Comparison of ENCODE assay signal across 21 cellular contexts in genomic region chr19:35883920-35884319, GRCh38. TPM values are rescaled to one million over a fixed set of nuclear protein-coding genes. Genes with fewer than 3 reads are reported as not detected.
DNase-seq lines count a peak whose midpoint lies in the region; ATAC-seq and TF ChIP-seq lines count a peak whose summit lies in the region.
"Had no signal": no experiment of that assay in that cellular context is flagged by ENCODE, and none has a peak within 500 bp of the region (broad histone marks: within the 10 kb centered on the region; RNA-seq: fewer than 3 reads in every experiment).

No MANE protein-coding gene starts in this region.

- H3K4me1 ChIP-seq in GM23338 (ENCODE audit: insufficient read depth) = peaks cover 5% of the 10 kb centered on the region; the same call in 1 of the 2 replicates
- H3K4me1 ChIP-seq: SJSA1 had no signal

- no peak overlapping the region for H3K4me3 Mint-ChIP-seq in activated T-cell treated with anti-CD3 and anti-CD28 coated beads, Interleukin-2, amount 50 U/mL, for 4 hours
- no peak overlapping the region for H3K4me3 Mint-ChIP-seq in GM23338

- no peaks in the 10 kb centered on the region for H3K9me3 Mint-ChIP-seq in activated T-cell treated with anti-CD3 and anti-CD28 coated beads, Interleukin-2, amount 50 U/mL, for 4 hours
- H3K9me3 Mint-ChIP-seq in GM23338 = no peaks in the 10 kb centered on the region

- TF ChIP-seq CTCF in GM23338 (conservative IDR thresholded peaks at IDR 0.05; ENCODE audit: low read depth in 2 of 2) = no peak

- peak; percentile 37 for TF ChIP-seq POLR2A in GM19193 (IDR thresholded peaks at IDR 0.05; ENCODE audit: extremely low read depth, insufficient read depth, insufficient read length)

- peak; percentile 21 for DNase-seq in activated T-cell treated with anti-CD3 and anti-CD28 coated beads, Interleukin-2, amount 50 U/mL, for 4 hours
- DNase-seq in activated T-cell treated with anti-CD3 and anti-CD28 coated beads, Interleukin-2, amount 50 U/mL, for 48 hours = no peak
- DNase-seq in cerebellar cortex (ENCODE audit: low spot score) (peak; percentile 17), NCI-H1417 treated with DMSO at 0.1 percent for 48 hours (lab: John Stamatoyannopoulos, UW) (no peak), GM23338 (ENCODE audit: low spot score) (no peak)
- DNase-seq: Calu3; DMS79; GOT3; NCI-H1048; NCI-H1694; NCI-H2107; NCI-H345; NCI-H69; NK-92 treated with Interleukin-12 subunit alpha and Interleukin-12 subunit beta, amount 100 ng/mL, for 24 hours; OCI-M1; RPMI8226 had no signal

- no peak overlapping the region for H3K27ac ChIP-seq in GM23338 (ENCODE audit: low read depth)
- H3K27ac ChIP-seq: HL-60, SJSA1 had no signal

- H4K20me1 ChIP-seq in GM23338 (replicated peaks; ENCODE audit: insufficient read depth) = no peaks in the 10 kb centered on the region; the same call in none of the 2 replicates

- 0 out of 2 replicates have a peak, but pooled peaks cover under 1% of the 10 kb centered on the region for H3K27me3 ChIP-seq in GM23338 (ENCODE audit: insufficient read depth)

- H3K4me2 ChIP-seq in GM23338 = no peak overlapping the region

- no peaks in the 10 kb centered on the region for H3K9me2 ChIP-seq in GM23338 (ENCODE audit: insufficient read depth)

- no peaks in the 10 kb centered on the region for H3K79me2 ChIP-seq in GM23338 (replicated peaks; ENCODE audit: insufficient read depth)

- H3K27me3 Mint-ChIP-seq in activated T-cell treated with anti-CD3 and anti-CD28 coated beads, Interleukin-2, amount 50 U/mL, for 4 hours (ENCODE audit: low read depth) = peaks cover 16% of the 10 kb centered on the region
- H3K27me3 Mint-ChIP-seq in GM23338 (ENCODE audit: insufficient read depth, low read depth, poor library complexity) = peaks cover 16% of the 10 kb centered on the region

- H3K36me3 Mint-ChIP-seq in activated T-cell treated with anti-CD3 and anti-CD28 coated beads, Interleukin-2, amount 50 U/mL, for 4 hours (ENCODE audit: insufficient read depth) = peaks cover 13% of the 10 kb centered on the region
- peaks cover 25% of the 10 kb centered on the region for H3K36me3 Mint-ChIP-seq in GM23338 (ENCODE audit: low read depth)

- no peak overlapping the region for H2AFZ ChIP-seq in GM23338

- H3K36me3 ChIP-seq in GM23338 (ENCODE audit: insufficient read depth) = 0 out of 2 replicates have a peak, but pooled peaks cover 3% of the 10 kb centered on the region

- ATAC-seq in activated T-cell treated with anti-CD3 and anti-CD28 coated beads, Interleukin-2, amount 50 U/mL, for 4 hours = no peak
- no peak for ATAC-seq in GM23338
- ATAC-seq: K562 had no signal

- 0 out of 2 replicates have a peak, but pooled peaks cover 3% of the 10 kb centered on the region for H3F3A ChIP-seq in GM23338 (replicated peaks; ENCODE audit: low read depth)

- peaks cover 8% of the 10 kb centered on the region for H3K4me1 Mint-ChIP-seq in activated T-cell treated with anti-CD3 and anti-CD28 coated beads, Interleukin-2, amount 50 U/mL, for 4 hours (ENCODE audit: low read depth)
- peaks cover 8% of the 10 kb centered on the region for H3K4me1 Mint-ChIP-seq in GM23338

- no peak overlapping the region for H3K4me3 ChIP-seq in GM23338
- H3K4me3 ChIP-seq: K562, SJSA1 had no signal

- H3K27ac Mint-ChIP-seq in GM23338 = no peak overlapping the region

TF ChIP-seq in GM23338, 12 proteins besides CTCF, POLR2A, EP300 and RAD21:
- TF ChIP-seq JUNB (IDR thresholded peaks at IDR 0.05; ENCODE audit: unreplicated experiment) = no peak
TF ChIP-seq in GM23338: peak in this region for 0.

RNA-seq across cellular contexts. Expression of gene APLP1, which starts 15.5 kb away (rescaled TPM):
- under 1 TPM in 2 of 3 donors, not detected in 1; 0.24 to 0.34 TPM for total RNA-seq in activated T-cell treated with anti-CD3 and anti-CD28 coated beads, Interleukin-2, amount 50 U/mL, for 4 hours
- total RNA-seq in GM23338 (2014; rRNA removed; shearing (Covaris generic)) = 28.2 and 30.2 TPM in 2 replicates
- polyA plus RNA-seq in GM23338 (2016; fragmentation: Nextera tagmentation; extraction: Ambion mirVana) = 36.0 and 39.0 TPM in 2 replicates

RNA-seq across cellular contexts. Expression of gene NFKBID, which starts 16.4 kb away (rescaled TPM):
- total RNA-seq in activated T-cell treated with anti-CD3 and anti-CD28 coated beads, Interleukin-2, amount 50 U/mL, for 4 hours = 100 to 1,000 TPM; 138 to 149 (median 142) TPM
- 8.7 and 15.7 TPM in 2 replicates for total RNA-seq in GM23338 (2014; rRNA removed; shearing (Covaris generic))
- polyA plus RNA-seq in GM23338 (2016; fragmentation: Nextera tagmentation; extraction: Ambion mirVana) = 10.5 and 12.1 TPM in 2 replicates

RNA-seq across cellular contexts. Expression of gene HCST, which starts 18.4 kb away (rescaled TPM):
- total RNA-seq in activated T-cell treated with anti-CD3 and anti-CD28 coated beads, Interleukin-2, amount 50 U/mL, for 4 hours = 10 to 100 TPM; 22.6 to 37.1 (median 24.0) TPM
- not detected in 2 replicates for total RNA-seq in GM23338 (2014; rRNA removed; shearing (Covaris generic))
- polyA plus RNA-seq in GM23338 (2016; fragmentation: Nextera tagmentation; extraction: Ambion mirVana) = 2.1 and 6.7 TPM in 2 replicates
- total RNA-seq: Calu3, SJSA1 had no signal

RNA-seq across cellular contexts. Expression of gene TYROBP, which starts 24.2 kb away (rescaled TPM):
- under 1 TPM in 2 of 3 donors, not detected in 1; 0.52 to 0.69 TPM for total RNA-seq in activated T-cell treated with anti-CD3 and anti-CD28 coated beads, Interleukin-2, amount 50 U/mL, for 4 hours
- total RNA-seq in GM23338 (2014; rRNA removed; shearing (Covaris generic)) = not detected in 2 replicates
- 0.99 TPM in 1 of 2 replicates, not detected in the other for polyA plus RNA-seq in GM23338 (2016; fragmentation: Nextera tagmentation; extraction: Ambion mirVana)
- total RNA-seq: A673, Calu3, SJSA1 had no signal

RNA-seq across cellular contexts. Expression of gene KIRREL2, which starts 27.2 kb away (rescaled TPM):
- under 1 TPM; 0.24 to 0.92 (median 0.86) TPM for total RNA-seq in activated T-cell treated with anti-CD3 and anti-CD28 coated beads, Interleukin-2, amount 50 U/mL, for 4 hours
- total RNA-seq in GM23338 (2014; rRNA removed; shearing (Covaris generic)) = 9.9 and 13.1 TPM in 2 replicates
- 3.6 and 3.8 TPM in 2 replicates for polyA plus RNA-seq in GM23338 (2016; fragmentation: Nextera tagmentation; extraction: Ambion mirVana)
- total RNA-seq: SJSA1 had no signal

Comparison
In these comparisons a context has a peak if more than half of its experiments do, and no peak if none do; other contexts are left out.
1. DNase-seq: peak in activated T-cell treated with anti-CD3 and anti-CD28 coated beads, Interleukin-2, amount 50 U/mL, for 4 hours (single experiment) and cerebellar cortex (single experiment); none in activated T-cell treated with anti-CD3 and anti-CD28 coated beads, Interleukin-2, amount 50 U/mL, for 48 hours (0 of 2), NCI-H1417 treated with DMSO at 0.1 percent for 48 hours (single experiment) and GM23338 (single experiment).
2. RNA of gene APLP1, which starts 15.5 kb away (total RNA-seq): 28.2 to 30.2 TPM in GM23338; 0.24 to 0.34 TPM in activated T-cell treated with anti-CD3 and anti-CD28 coated beads, Interleukin-2, amount 50 U/mL, for 4 hours; every median in the first group is over 10 times any median in the second.
3. RNA of gene HCST, which starts 18.4 kb away (total RNA-seq): 22.6 to 37.1 TPM in activated T-cell treated with anti-CD3 and anti-CD28 coated beads, Interleukin-2, amount 50 U/mL, for 4 hours; not detected in GM23338; every median in the first group is over 10 times any median in the second.